Comparison of ENCODE assay signal across 19 cellular contexts in the genomic region with DNA sequence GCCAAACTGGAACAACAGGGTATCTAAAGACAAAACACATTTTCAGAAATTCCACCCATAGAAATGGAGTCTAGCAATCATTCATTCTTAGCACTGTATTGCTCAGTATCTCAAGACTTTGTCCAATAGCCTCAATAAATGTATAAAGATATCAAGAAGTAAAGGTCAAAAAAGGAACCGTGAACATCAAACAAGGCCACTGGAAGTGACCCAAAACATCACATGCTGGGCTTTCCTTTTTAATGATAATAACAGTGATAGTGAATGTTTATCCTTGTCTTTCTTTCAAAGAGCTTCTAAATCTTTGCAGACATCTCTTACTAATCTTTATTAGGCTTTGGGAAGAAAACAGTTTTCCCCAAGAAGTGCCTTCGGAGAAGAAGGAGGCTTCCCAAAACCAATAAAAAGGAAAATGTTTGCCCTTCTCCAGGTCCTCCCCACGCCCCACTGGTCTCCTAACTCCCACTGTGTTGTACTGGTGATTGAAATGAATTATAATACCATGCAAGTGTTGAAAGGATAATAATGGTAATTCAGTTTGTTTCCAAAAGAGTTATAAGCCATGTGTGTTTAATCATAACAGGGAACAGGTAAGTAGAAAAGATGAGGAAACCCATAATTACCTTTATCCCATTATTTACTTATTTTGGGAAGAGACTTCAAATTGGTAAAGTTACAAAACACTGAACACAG.
"Had no signal": no experiment of that assay in that cellular context is flagged by ENCODE, and none has a peak within 500 bp of the region (broad histone marks: within the 10 kb centered on the region; RNA-seq: fewer than 3 reads in every experiment).

No MANE protein-coding gene starts in this region.

- H3K36me3 ChIP-seq: brain microvascular endothelial cell, neutrophil, right atrium auricular region, tibial nerve had no signal

- H3K27me3 ChIP-seq: foreskin keratinocyte, neutrophil, right atrium auricular region, tibial nerve had no signal

- H3K4me1 ChIP-seq: right atrium auricular region had no signal

- H3K4me3 ChIP-seq: right atrium auricular region, skin epidermis, tibial nerve had no signal

- ATAC-seq: foreskin keratinocyte; left cardiac atrium; naive thymus-derived CD4-positive, alpha-beta T cell had no signal

- H3K27ac ChIP-seq: brain microvascular endothelial cell, foreskin keratinocyte, neutrophil, right atrium auricular region, skin epidermis, tibial nerve had no signal

- DNase-seq: activated CD4-positive, alpha-beta T cell treated with anti-CD3 and anti-CD28 coated beads, Interleukin-2, amount 10 ng/mL, durations not matched to agents 7 days and 5 days; activated CD8-positive, alpha-beta memory T cell treated with anti-CD3 and anti-CD28 coated beads, Interleukin-2, amount 50 U/mL, for 48 hours; anterior cingulate cortex; brain microvascular endothelial cell; cerebellar nuclear complex; effector memory CD4-positive, alpha-beta T cell; foreskin keratinocyte; head of caudate nucleus; left cardiac atrium; naive thymus-derived CD4-positive, alpha-beta T cell; stimulated activated CD4-positive, alpha-beta T cell treated with anti-CD3 and anti-CD28 coated beads, Interleukin-4, amount 100 ng/mL, for 4 hours; stimulated activated CD8-positive, alpha-beta memory T cell treated with anti-CD3 and anti-CD28 coated beads, Interleukin-4, amount 100 ng/mL, for 48 hours; stimulated activated naive CD4-positive, alpha-beta T cell treated with Interleukin-2 at 50 U/mL for 16 hours; substantia nigra; SW 1271 had no signal

- H3K9me3 ChIP-seq: neutrophil, right atrium auricular region, tibial nerve had no signal
